28 cellular contexts compared by ENCODE assay signal in the genomic region with DNA sequence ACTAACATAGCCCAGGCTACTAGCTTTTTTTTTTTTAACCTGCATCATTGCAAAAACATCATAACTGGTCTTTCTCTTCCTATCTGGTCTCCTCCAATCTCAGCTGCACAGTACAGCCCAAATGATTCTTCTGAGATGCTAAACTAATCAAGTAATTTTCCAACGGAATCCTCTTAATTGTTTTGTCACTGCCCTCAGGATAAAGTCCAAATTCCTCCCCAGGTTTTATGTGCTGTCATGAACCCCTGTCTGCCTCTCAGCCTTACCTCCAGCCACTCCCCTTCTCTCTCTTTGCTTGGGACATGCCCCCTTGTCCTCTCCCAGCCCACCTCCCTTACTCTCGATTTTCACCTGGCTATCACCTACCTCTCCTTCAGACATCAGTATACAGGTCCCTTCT. TPM values are rescaled to one million over a fixed set of nuclear protein-coding genes. Genes with fewer than 3 reads are reported as not detected.
DNase-seq lines count a peak whose midpoint lies in the region; ATAC-seq and TF ChIP-seq lines count a peak whose summit lies in the region.
"Had no signal": no experiment of that assay in that cellular context is flagged by ENCODE, and none has a peak within 500 bp of the region (broad histone marks: within the 10 kb centered on the region; RNA-seq: fewer than 3 reads in every experiment).

No MANE protein-coding gene starts in this region.

- peaks cover 13% of the 10 kb centered on the region for H3K36me3 Mint-ChIP-seq in activated CD4-positive, alpha-beta T cell treated with anti-CD3 and anti-CD28 coated beads for 36 hours (ENCODE audit: low read depth)
- H3K36me3 Mint-ChIP-seq in CD8-positive, alpha-beta memory T cell: peaks cover 0 to 37% (median 10%) of the 10 kb centered on the region in 3 donors
- H3K36me3 Mint-ChIP-seq in brain: peaks cover 37% of the 10 kb centered on the region
- peaks cover 0 to 12% of the 10 kb centered on the region in 2 donors for H3K36me3 Mint-ChIP-seq in naive B cell

- H3K4me1 ChIP-seq in CD8-positive, alpha-beta memory T cell (ENCODE audit: insufficient read depth, low read length): peaks cover 88% of the 10 kb centered on the region
- no peaks in the 10 kb centered on the region for H3K4me1 ChIP-seq in PC-3 (ENCODE audit: insufficient read depth, low read length)

- no peak for ATAC-seq in activated CD4-positive, alpha-beta T cell treated with anti-CD3 and anti-CD28 coated beads for 36 hours
- ATAC-seq in naive B cell (ENCODE audit: low read depth in 2 of 2) (no peak), HG03439 (IDR thresholded peaks at IDR 0.05; ENCODE audit: unreplicated experiment) (no peak), PC-3 (no peak)
- ATAC-seq: activated naive CD4-positive, alpha-beta T cell treated with anti-CD3 and anti-CD28 coated beads, Interleukin-2, amount 50 U/mL, for 72 hours; esophagus mucosa; left ventricle myocardium superior had no signal

- no peak overlapping the region for H2AFZ ChIP-seq in PC-3 (ENCODE audit: low read length)

- no peak for DNase-seq in activated CD4-positive, alpha-beta T cell treated with anti-CD3 and anti-CD28 coated beads for 36 hours
- no peak for DNase-seq in activated CD4-positive, alpha-beta T cell treated with anti-CD3 and anti-CD28 coated beads, Interleukin-2, amount 50 U/mL, for 48 hours
- no peak for DNase-seq in CD8-positive, alpha-beta memory T cell
- no peak for DNase-seq in naive B cell
- DNase-seq in head of caudate nucleus: no peak
- DNase-seq in PC-3: no peak
- DNase-seq: 8988T; activated T-cell treated with anti-CD3 and anti-CD28 coated beads, Interleukin-2, amount 50 U/mL, for 48 hours; effector memory CD4-positive, alpha-beta T cell; foreskin melanocyte; GF-D8; hippocampal formation; left ventricle myocardium superior; NCI-H1417 treated with DMSO at 0.1 percent for 48 hours; NCI-H2107; NCI-H446 treated with DMSO at 0.1 percent for 48 hours; OCI-M1; sigmoid colon; stomach; T1000; transverse colon had no signal

- no peak overlapping the region for H3K4me2 ChIP-seq in PC-3 (ENCODE audit: low read length)
- H3K4me2 ChIP-seq: KMS-11 had no signal

- no peaks in the 10 kb centered on the region for H4K20me1 ChIP-seq in PC-3 (ENCODE audit: low read length)

- H3K4me1 Mint-ChIP-seq in activated CD4-positive, alpha-beta T cell treated with anti-CD3 and anti-CD28 coated beads for 36 hours: peaks cover 76% of the 10 kb centered on the region
- peaks cover 69 to 82% (median 78%) of the 10 kb centered on the region in 3 donors for H3K4me1 Mint-ChIP-seq in CD8-positive, alpha-beta memory T cell
- H3K4me1 Mint-ChIP-seq in brain (peaks cover 62% of the 10 kb centered on the region), naive B cell (peaks cover 52 to 58% (median 56%) of the 10 kb centered on the region in 3 donors)

- no peak overlapping the region for H3K27ac ChIP-seq in CD8-positive, alpha-beta memory T cell (ENCODE audit: low read depth, low read length)
- no peak overlapping the region for H3K27ac ChIP-seq in PC-3 (ENCODE audit: low read length)
- H3K27ac ChIP-seq: KMS-11, neutrophil, sigmoid colon, transverse colon had no signal

- H3K4me3 Mint-ChIP-seq in activated CD4-positive, alpha-beta T cell treated with anti-CD3 and anti-CD28 coated beads for 36 hours: no peak overlapping the region
- peak overlapping the region in 6 of 7 donors; percentile 4 to 62 (median 41) for H3K4me3 Mint-ChIP-seq in CD8-positive, alpha-beta memory T cell
- H3K4me3 Mint-ChIP-seq in brain: peak overlapping the region in 4 of 5 experiments; percentile 28 to 84 (median 82)
- peak overlapping the region in 2 of 8 donors; percentile 8 to 33 for H3K4me3 Mint-ChIP-seq in naive B cell

- no peaks in the 10 kb centered on the region for H3F3A ChIP-seq in PC-3 (ENCODE audit: low read length, unreplicated experiment)

- TF ChIP-seq CTCF in brain (conservative IDR thresholded peaks at IDR 0.05) (no peak), PC-3 (conservative IDR thresholded peaks at IDR 0.05; ENCODE audit: low read depth, low read length) (no peak)

- no peaks in the 10 kb centered on the region for H3K9me2 ChIP-seq in PC-3 (replicated peaks; ENCODE audit: low read length)

- peak overlapping the region; percentile 55 for H3K27ac Mint-ChIP-seq in activated CD4-positive, alpha-beta T cell treated with anti-CD3 and anti-CD28 coated beads for 36 hours
- peak overlapping the region; percentile 42 to 94 (median 76) for H3K27ac Mint-ChIP-seq in CD8-positive, alpha-beta memory T cell
- H3K27ac Mint-ChIP-seq in brain (peak overlapping the region; percentile 76 to 97 (median 90)), naive B cell (peak overlapping the region in 5 of 6 donors; percentile 13 to 83 (median 16))
- H3K27ac Mint-ChIP-seq: progenitor cell of endocrine pancreas had no signal

- no peaks in the 10 kb centered on the region for H3K79me2 ChIP-seq in PC-3 (ENCODE audit: low read length)

- CTCF ChIA-PET in activated CD4-positive, alpha-beta T cell treated with anti-CD3 and anti-CD28 coated beads for 36 hours (lab: Charles Lee): interaction anchor here (1.0 to 1.1 kb wide), 2 partner anchors 21 to 27 kb away, joined by 3 to 9 read pairs; no protein-coding TSS in a partner anchor
- CTCF ChIA-PET in CD8-positive, alpha-beta memory T cell (lab: Charles Lee): interaction anchor here (0.8 to 1.8 kb wide), 4 partner anchors 12 to 43 kb away, joined by 3 to 8 read pairs (median 4); a partner anchor contains a TSS
- CTCF ChIA-PET in PC-3 (lab: Charles Lee): no interaction called here

- POLR2A ChIA-PET in activated CD4-positive, alpha-beta T cell treated with anti-CD3 and anti-CD28 coated beads for 36 hours (lab: Charles Lee): interaction anchor here (0.6 kb wide), 1 partner anchor 69 kb away, joined by 5 read pairs; no protein-coding TSS in a partner anchor
- POLR2A ChIA-PET in CD8-positive, alpha-beta memory T cell (lab: Charles Lee): interaction anchor here (5.5 kb wide), 1 partner anchor 11 kb away, joined by 56 read pairs; a partner anchor contains a TSS
- POLR2A ChIA-PET in PC-3 (lab: Charles Lee; ENCODE audit: unreplicated experiment): no interaction called here

- BruUV-seq in PC-3 (replicated peaks; lab: Mats Ljungman, UMichigan): no TSS peak

- no peaks in the 10 kb centered on the region for H3K9me3 ChIP-seq in CD8-positive, alpha-beta memory T cell (ENCODE audit: low read length)
- no peaks in the 10 kb centered on the region for H3K9me3 ChIP-seq in PC-3 (ENCODE audit: low read length)
- H3K9me3 ChIP-seq: neutrophil, sigmoid colon, stomach, transverse colon had no signal

- H3K9ac ChIP-seq in PC-3 (ENCODE audit: low read length): no peak overlapping the region
- H3K9ac ChIP-seq: KMS-11 had no signal

- H3K4me3 ChIP-seq in CD8-positive, alpha-beta memory T cell (ENCODE audit: low read length): no peak overlapping the region
- no peak overlapping the region for H3K4me3 ChIP-seq in PC-3 (ENCODE audit: low read length)
- H3K4me3 ChIP-seq: sigmoid colon, stomach, transverse colon had no signal

- no peaks in the 10 kb centered on the region for H3K27me3 ChIP-seq in CD8-positive, alpha-beta memory T cell (ENCODE audit: insufficient read depth, low read length, poor library complexity, severe bottlenecking)
- H3K27me3 ChIP-seq in PC-3 (ENCODE audit: low read length): no peaks in the 10 kb centered on the region
- H3K27me3 ChIP-seq: neutrophil, sigmoid colon, stomach, transverse colon had no signal

- peaks cover 18% of the 10 kb centered on the region for H3K36me3 ChIP-seq in CD8-positive, alpha-beta memory T cell (ENCODE audit: insufficient read depth, low read length)
- H3K36me3 ChIP-seq in PC-3 (ENCODE audit: low read depth, low read length): no peaks in the 10 kb centered on the region
- H3K36me3 ChIP-seq: neutrophil, transverse colon had no signal

- intact Hi-C loops in activated CD4-positive, alpha-beta T cell treated with anti-CD3 and anti-CD28 coated beads for 36 hours (cut with DNase I, micrococcal nuclease): no loop called here
- intact Hi-C loops in head of caudate nucleus (cut with DNase I): no loop called here
- intact Hi-C loops in PC-3 (cut with micrococcal nuclease): no loop called here

- no peaks in the 10 kb centered on the region for H3K9me3 Mint-ChIP-seq in activated CD4-positive, alpha-beta T cell treated with anti-CD3 and anti-CD28 coated beads for 36 hours (ENCODE audit: low read depth)
- peaks cover 0 to 3% (median 0%) of the 10 kb centered on the region in 5 donors for H3K9me3 Mint-ChIP-seq in CD8-positive, alpha-beta memory T cell
- no peaks in the 10 kb centered on the region for H3K9me3 Mint-ChIP-seq in brain
- H3K9me3 Mint-ChIP-seq in naive B cell: no peaks in the 10 kb centered on the region
- H3K9me3 Mint-ChIP-seq: activated naive CD4-positive, alpha-beta T cell treated with anti-CD3 and anti-CD28 coated beads, Interleukin-2, amount 50 U/mL, for 72 hours had no signal

- H3K27me3 Mint-ChIP-seq in activated CD4-positive, alpha-beta T cell treated with anti-CD3 and anti-CD28 coated beads for 36 hours: no peaks in the 10 kb centered on the region
- H3K27me3 Mint-ChIP-seq in CD8-positive, alpha-beta memory T cell: peaks cover 0 to 4% of the 10 kb centered on the region in 2 donors
- H3K27me3 Mint-ChIP-seq in brain: no peaks in the 10 kb centered on the region
- no peaks in the 10 kb centered on the region for H3K27me3 Mint-ChIP-seq in naive B cell
- H3K27me3 Mint-ChIP-seq: progenitor cell of endocrine pancreas had no signal

RNA-seq across cellular contexts. Expression of a gene that starts 12.5 kb away (rescaled TPM):
- 10 to 100 TPM; 43.2 to 49.8 TPM for total RNA-seq in activated CD4-positive, alpha-beta T cell treated with anti-CD3 and anti-CD28 coated beads for 36 hours
- 10 to 100 TPM; 41.7 to 43.6 TPM for total RNA-seq in CD8-positive, alpha-beta memory T cell
- 80.2 TPM for polyA plus RNA-seq in CD8-positive, alpha-beta memory T cell
- polyA plus RNA-seq in brain (ENCODE audit: insufficient read depth, low read depth, low replicate concordance) (200 TPM), naive B cell (ENCODE audit: low read depth in 6 of 6) (10 to 100 TPM in 5 of 6 donors, 1 to 10 TPM in 1; 9.4 to 40.0 (median 28.0) TPM)
- total RNA-seq in PC-3 (2014; rRNA removed): 17.5 and 24.7 TPM in 2 replicates

RNA-seq across cellular contexts. Expression of a gene that starts 16.1 kb away (rescaled TPM):
- 10 to 100 TPM; 13.1 to 14.1 TPM for total RNA-seq in activated CD4-positive, alpha-beta T cell treated with anti-CD3 and anti-CD28 coated beads for 36 hours
- 10 to 100 TPM; 30.4 to 30.9 TPM for total RNA-seq in CD8-positive, alpha-beta memory T cell
- polyA plus RNA-seq in CD8-positive, alpha-beta memory T cell: 17.3 TPM
- polyA plus RNA-seq in brain (ENCODE audit: insufficient read depth, low read depth, low replicate concordance) (47.2 TPM), naive B cell (ENCODE audit: low read depth in 6 of 6) (10 to 100 TPM in 3 of 6 donors, 1 to 10 TPM in 3; 6.9 to 14.2 (median 9.9) TPM)
- 12.1 and 12.9 TPM in 2 replicates for total RNA-seq in PC-3 (2014; rRNA removed)

RNA-seq across cellular contexts. Expression of a gene that starts 34.4 kb away (rescaled TPM):
- under 1 TPM; 0.16 to 0.33 TPM for total RNA-seq in activated CD4-positive, alpha-beta T cell treated with anti-CD3 and anti-CD28 coated beads for 36 hours
- total RNA-seq in CD8-positive, alpha-beta memory T cell: under 1 TPM in 1 of 2 experiments, not detected in 1; 0.27 TPM
- polyA plus RNA-seq in CD8-positive, alpha-beta memory T cell: not detected
- 0.61 TPM for polyA plus RNA-seq in brain (ENCODE audit: insufficient read depth, low read depth, low replicate concordance)
- polyA plus RNA-seq in naive B cell (ENCODE audit: low read depth in 6 of 6): under 1 TPM in 2 of 6 donors, not detected in 4; 0.19 to 0.95 TPM
- total RNA-seq in PC-3 (2014; rRNA removed): 1.6 TPM in 1 of 2 replicates, not detected in the other
- total RNA-seq: left ventricle myocardium superior had no signal

Comparison
In these comparisons a context has a peak if more than half of its experiments do, and no peak if none do; other contexts are left out.
1. H3K27ac Mint-ChIP-seq: peak in every context shown above with its lines; median percentile 90 in brain; 76 in CD8-positive, alpha-beta memory T cell; 55 in activated CD4-positive, alpha-beta T cell treated with anti-CD3 and anti-CD28 coated beads for 36 hours; 16 in naive B cell.